Comparison of ENCODE assay signal across 1 cellular context in the genomic region with DNA sequence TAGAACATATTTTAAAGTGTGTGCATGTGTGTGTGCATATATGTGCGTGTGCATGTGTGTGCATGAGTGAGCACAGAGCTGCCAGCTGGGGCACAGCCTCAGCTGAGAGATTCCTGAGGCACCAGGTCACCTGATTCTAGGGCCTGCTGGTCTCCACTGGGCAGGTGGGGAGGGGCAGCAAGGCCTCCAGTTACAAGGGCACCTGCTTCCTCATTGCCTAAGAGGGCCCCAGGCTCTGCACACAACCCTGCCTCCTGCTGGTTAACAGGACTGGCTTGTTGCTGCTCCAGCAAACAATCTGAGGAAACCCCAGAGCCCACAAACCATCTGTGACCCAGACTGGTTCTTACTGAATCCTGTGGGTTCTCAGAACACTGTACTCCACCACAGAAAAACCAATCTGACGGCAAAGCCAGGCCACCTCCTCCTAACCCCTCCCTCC.
A peak's percentile ranks its signal among the peaks of the same experiment; 100 is the strongest.
TF ChIP-seq lines count a peak whose summit lies in the region.

No MANE protein-coding gene starts in this region.

TF ChIP-seq in HepG2, 621 proteins besides CTCF, POLR2A, EP300 and RAD21 (continued from another document and continues in another):
- TF ChIP-seq, protein P1, sequence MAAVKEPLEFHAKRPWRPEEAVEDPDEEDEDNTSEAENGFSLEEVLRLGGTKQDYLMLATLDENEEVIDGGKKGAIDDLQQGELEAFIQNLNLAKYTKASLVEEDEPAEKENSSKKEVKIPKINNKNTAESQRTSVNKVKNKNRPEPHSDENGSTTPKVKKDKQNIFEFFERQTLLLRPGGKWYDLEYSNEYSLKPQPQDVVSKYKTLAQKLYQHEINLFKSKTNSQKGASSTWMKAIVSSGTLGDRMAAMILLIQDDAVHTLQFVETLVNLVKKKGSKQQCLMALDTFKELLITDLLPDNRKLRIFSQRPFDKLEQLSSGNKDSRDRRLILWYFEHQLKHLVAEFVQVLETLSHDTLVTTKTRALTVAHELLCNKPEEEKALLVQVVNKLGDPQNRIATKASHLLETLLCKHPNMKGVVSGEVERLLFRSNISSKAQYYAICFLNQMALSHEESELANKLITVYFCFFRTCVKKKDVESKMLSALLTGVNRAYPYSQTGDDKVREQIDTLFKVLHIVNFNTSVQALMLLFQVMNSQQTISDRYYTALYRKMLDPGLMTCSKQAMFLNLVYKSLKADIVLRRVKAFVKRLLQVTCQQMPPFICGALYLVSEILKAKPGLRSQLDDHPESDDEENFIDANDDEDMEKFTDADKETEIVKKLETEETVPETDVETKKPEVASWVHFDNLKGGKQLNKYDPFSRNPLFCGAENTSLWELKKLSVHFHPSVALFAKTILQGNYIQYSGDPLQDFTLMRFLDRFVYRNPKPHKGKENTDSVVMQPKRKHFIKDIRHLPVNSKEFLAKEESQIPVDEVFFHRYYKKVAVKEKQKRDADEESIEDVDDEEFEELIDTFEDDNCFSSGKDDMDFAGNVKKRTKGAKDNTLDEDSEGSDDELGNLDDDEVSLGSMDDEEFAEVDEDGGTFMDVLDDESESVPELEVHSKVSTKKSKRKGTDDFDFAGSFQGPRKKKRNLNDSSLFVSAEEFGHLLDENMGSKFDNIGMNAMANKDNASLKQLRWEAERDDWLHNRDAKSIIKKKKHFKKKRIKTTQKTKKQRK (IDR thresholded peaks at IDR 0.05; ENCODE audit: low read length): no peak
- TF ChIP-seq HDAC6 (IDR thresholded peaks at IDR 0.05; ENCODE audit: low read depth, low read length) (no peak), PTBP1 (IDR thresholded peaks at IDR 0.05; ENCODE audit: low read depth, low read length, poor library complexity, severe bottlenecking) (no peak), ZNF337 (CRISPR knock-in tag; IDR thresholded peaks at IDR 0.05; ENCODE audit: borderline replicate concordance, low read depth) (no peak), RARG (CRISPR knock-in tag; IDR thresholded peaks at IDR 0.05; ENCODE audit: low read depth) (no peak), GATAD2A (CRISPR knock-in tag; IDR thresholded peaks at IDR 0.05) (peak; percentile 33; the same call in 1 of the 2 replicates), PAX8 (CRISPR knock-in tag; IDR thresholded peaks at IDR 0.05; ENCODE audit: borderline replicate concordance) (no peak), NFYC (CRISPR knock-in tag; IDR thresholded peaks at IDR 0.05) (no peak), ZNF296 (CRISPR knock-in tag; conservative IDR thresholded peaks at IDR 0.05) (no peak), ZNF235 (CRISPR knock-in tag; IDR thresholded peaks at IDR 0.05; ENCODE audit: borderline replicate concordance) (no peak), ZNF510 (CRISPR knock-in tag; IDR thresholded peaks at IDR 0.05; ENCODE audit: low read depth) (no peak), JDP2 (CRISPR knock-in tag; IDR thresholded peaks at IDR 0.05; ENCODE audit: borderline replicate concordance) (no peak), REPIN1 (CRISPR knock-in tag; IDR thresholded peaks at IDR 0.05; ENCODE audit: borderline replicate concordance, low read depth) (no peak), AGO1 (IDR thresholded peaks at IDR 0.05; ENCODE audit: low read depth, low read length, poor library complexity, severe bottlenecking) (no peak), ZNF563 (CRISPR knock-in tag; IDR thresholded peaks at IDR 0.05) (no peak), BHLHE40 (IDR thresholded peaks at IDR 0.05; ENCODE audit: low read length) (peak; percentile 35; the same call in 1 of the 2 replicates), SMAD1 (CRISPR knock-in tag; IDR thresholded peaks at IDR 0.05; ENCODE audit: borderline replicate concordance, low read depth) (no peak), MAZ (IDR thresholded peaks at IDR 0.05; ENCODE audit: borderline replicate concordance, low read depth, low read length) (0 out of 2 replicates have a peak, but pooled peaks have one; percentile 23), MAZ (CRISPR knock-in tag; IDR thresholded peaks at IDR 0.05; ENCODE audit: low read depth) (no peak), SAP130 (CRISPR knock-in tag; IDR thresholded peaks at IDR 0.05; ENCODE audit: low read depth) (0 out of 2 replicates have a peak, but pooled peaks have one; percentile 15), SNRNP70 (IDR thresholded peaks at IDR 0.05; ENCODE audit: low read depth, low read length) (no peak), RCOR2 (CRISPR knock-in tag; IDR thresholded peaks at IDR 0.05) (no peak), NFKB2 (CRISPR knock-in tag; IDR thresholded peaks at IDR 0.05; ENCODE audit: borderline replicate concordance) (no peak), ZNF234 (CRISPR knock-in tag; conservative IDR thresholded peaks at IDR 0.05) (no peak), ZNF816 (CRISPR knock-in tag; IDR thresholded peaks at IDR 0.05; ENCODE audit: borderline replicate concordance) (no peak), ZNF556 (CRISPR knock-in tag; IDR thresholded peaks at IDR 0.05; ENCODE audit: borderline replicate concordance) (no peak), U2AF1 (optimal IDR thresholded peaks at IDR 0.05; ENCODE audit: low read depth, low read length) (no peak), FOXO1 (CRISPR knock-in tag; IDR thresholded peaks at IDR 0.05) (no peak), DNMT3B (CRISPR knock-in tag; conservative IDR thresholded peaks at IDR 0.05) (no peak), ZNF484 (CRISPR knock-in tag; IDR thresholded peaks at IDR 0.05; ENCODE audit: borderline replicate concordance, low read depth) (no peak)
- TF ChIP-seq, protein P2, sequence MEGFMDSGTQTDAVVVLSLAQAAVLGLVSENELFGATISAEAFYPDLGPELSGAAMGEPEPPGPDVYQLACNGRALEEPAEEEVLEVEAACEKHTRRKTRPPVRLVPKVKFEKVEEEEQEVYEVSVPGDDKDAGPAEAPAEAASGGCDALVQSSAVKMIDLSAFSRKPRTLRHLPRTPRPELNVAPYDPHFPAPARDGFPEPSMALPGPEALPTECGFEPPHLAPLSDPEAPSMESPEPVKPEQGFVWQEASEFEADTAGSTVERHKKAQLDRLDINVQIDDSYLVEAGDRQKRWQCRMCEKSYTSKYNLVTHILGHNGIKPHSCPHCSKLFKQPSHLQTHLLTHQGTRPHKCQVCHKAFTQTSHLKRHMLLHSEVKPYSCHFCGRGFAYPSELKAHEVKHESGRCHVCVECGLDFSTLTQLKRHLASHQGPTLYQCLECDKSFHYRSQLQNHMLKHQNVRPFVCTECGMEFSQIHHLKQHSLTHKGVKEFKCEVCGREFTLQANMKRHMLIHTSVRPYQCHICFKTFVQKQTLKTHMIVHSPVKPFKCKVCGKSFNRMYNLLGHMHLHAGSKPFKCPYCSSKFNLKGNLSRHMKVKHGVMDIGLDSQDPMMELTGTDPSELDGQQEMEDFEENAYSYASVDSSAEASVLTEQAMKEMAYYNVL (CRISPR knock-in tag; IDR thresholded peaks at IDR 0.05; ENCODE audit: borderline replicate concordance): no peak
- TF ChIP-seq, protein P3, sequence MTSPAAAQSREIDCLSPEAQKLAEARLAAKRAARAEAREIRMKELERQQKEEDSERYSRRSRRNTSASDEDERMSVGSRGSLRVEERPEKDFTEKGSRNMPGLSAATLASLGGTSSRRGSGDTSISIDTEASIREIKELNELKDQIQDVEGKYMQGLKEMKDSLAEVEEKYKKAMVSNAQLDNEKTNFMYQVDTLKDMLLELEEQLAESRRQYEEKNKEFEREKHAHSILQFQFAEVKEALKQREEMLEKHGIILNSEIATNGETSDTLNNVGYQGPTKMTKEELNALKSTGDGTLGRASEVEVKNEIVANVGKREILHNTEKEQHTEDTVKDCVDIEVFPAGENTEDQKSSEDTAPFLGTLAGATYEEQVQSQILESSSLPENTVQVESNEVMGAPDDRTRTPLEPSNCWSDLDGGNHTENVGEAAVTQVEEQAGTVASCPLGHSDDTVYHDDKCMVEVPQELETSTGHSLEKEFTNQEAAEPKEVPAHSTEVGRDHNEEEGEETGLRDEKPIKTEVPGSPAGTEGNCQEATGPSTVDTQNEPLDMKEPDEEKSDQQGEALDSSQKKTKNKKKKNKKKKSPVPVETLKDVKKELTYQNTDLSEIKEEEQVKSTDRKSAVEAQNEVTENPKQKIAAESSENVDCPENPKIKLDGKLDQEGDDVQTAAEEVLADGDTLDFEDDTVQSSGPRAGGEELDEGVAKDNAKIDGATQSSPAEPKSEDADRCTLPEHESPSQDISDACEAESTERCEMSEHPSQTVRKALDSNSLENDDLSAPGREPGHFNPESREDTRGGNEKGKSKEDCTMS (CRISPR knock-in tag; conservative IDR thresholded peaks at IDR 0.05): no peak
- TF ChIP-seq, protein P4, sequence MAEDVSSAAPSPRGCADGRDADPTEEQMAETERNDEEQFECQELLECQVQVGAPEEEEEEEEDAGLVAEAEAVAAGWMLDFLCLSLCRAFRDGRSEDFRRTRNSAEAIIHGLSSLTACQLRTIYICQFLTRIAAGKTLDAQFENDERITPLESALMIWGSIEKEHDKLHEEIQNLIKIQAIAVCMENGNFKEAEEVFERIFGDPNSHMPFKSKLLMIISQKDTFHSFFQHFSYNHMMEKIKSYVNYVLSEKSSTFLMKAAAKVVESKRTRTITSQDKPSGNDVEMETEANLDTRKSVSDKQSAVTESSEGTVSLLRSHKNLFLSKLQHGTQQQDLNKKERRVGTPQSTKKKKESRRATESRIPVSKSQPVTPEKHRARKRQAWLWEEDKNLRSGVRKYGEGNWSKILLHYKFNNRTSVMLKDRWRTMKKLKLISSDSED (CRISPR knock-in tag; IDR thresholded peaks at IDR 0.05): no peak
- TF ChIP-seq, protein P5, sequence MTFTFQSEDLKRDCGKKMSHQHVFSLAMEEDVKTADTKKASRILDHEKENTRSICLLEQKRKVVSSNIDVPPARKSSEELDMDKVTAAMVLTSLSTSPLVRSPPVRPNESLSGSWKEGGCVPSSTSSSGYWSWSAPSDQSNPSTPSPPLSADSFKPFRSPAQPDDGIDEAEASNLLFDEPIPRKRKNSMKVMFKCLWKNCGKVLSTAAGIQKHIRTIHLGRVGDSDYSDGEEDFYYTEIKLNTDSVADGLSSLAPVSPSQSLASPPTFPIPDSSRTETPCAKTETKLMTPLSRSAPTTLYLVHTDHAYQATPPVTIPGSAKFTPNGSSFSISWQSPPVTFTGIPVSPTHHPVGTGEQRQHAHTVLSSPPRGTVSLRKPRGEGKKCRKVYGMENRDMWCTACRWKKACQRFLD (CRISPR knock-in tag; IDR thresholded peaks at IDR 0.05; ENCODE audit: borderline replicate concordance): no peak
- TF ChIP-seq, protein P6, sequence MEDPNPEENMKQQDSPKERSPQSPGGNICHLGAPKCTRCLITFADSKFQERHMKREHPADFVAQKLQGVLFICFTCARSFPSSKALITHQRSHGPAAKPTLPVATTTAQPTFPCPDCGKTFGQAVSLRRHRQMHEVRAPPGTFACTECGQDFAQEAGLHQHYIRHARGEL (CRISPR knock-in tag; IDR thresholded peaks at IDR 0.05): no peak
- TF ChIP-seq, protein P7, sequence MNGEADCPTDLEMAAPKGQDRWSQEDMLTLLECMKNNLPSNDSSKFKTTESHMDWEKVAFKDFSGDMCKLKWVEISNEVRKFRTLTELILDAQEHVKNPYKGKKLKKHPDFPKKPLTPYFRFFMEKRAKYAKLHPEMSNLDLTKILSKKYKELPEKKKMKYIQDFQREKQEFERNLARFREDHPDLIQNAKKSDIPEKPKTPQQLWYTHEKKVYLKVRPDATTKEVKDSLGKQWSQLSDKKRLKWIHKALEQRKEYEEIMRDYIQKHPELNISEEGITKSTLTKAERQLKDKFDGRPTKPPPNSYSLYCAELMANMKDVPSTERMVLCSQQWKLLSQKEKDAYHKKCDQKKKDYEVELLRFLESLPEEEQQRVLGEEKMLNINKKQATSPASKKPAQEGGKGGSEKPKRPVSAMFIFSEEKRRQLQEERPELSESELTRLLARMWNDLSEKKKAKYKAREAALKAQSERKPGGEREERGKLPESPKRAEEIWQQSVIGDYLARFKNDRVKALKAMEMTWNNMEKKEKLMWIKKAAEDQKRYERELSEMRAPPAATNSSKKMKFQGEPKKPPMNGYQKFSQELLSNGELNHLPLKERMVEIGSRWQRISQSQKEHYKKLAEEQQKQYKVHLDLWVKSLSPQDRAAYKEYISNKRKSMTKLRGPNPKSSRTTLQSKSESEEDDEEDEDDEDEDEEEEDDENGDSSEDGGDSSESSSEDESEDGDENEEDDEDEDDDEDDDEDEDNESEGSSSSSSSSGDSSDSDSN (CRISPR knock-in tag; IDR thresholded peaks at IDR 0.05): no peak
- TF ChIP-seq, protein P8, sequence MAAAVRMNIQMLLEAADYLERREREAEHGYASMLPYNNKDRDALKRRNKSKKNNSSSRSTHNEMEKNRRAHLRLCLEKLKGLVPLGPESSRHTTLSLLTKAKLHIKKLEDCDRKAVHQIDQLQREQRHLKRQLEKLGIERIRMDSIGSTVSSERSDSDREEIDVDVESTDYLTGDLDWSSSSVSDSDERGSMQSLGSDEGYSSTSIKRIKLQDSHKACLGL (CRISPR knock-in tag; IDR thresholded peaks at IDR 0.05): no peak
- TF ChIP-seq, protein P9, sequence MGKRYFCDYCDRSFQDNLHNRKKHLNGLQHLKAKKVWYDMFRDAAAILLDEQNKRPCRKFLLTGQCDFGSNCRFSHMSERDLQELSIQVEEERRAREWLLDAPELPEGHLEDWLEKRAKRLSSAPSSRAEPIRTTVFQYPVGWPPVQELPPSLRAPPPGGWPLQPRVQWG (CRISPR knock-in tag; IDR thresholded peaks at IDR 0.05; ENCODE audit: borderline replicate concordance, low read depth): no peak
- TF ChIP-seq, protein P10, sequence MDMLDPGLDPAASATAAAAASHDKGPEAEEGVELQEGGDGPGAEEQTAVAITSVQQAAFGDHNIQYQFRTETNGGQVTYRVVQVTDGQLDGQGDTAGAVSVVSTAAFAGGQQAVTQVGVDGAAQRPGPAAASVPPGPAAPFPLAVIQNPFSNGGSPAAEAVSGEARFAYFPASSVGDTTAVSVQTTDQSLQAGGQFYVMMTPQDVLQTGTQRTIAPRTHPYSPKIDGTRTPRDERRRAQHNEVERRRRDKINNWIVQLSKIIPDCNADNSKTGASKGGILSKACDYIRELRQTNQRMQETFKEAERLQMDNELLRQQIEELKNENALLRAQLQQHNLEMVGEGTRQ (IDR thresholded peaks at IDR 0.05; ENCODE audit: low read depth, low read length): no peak
- TF ChIP-seq, protein P10 (CRISPR knock-in tag; IDR thresholded peaks at IDR 0.05; ENCODE audit: borderline replicate concordance): no peak
- TF ChIP-seq, protein P11, sequence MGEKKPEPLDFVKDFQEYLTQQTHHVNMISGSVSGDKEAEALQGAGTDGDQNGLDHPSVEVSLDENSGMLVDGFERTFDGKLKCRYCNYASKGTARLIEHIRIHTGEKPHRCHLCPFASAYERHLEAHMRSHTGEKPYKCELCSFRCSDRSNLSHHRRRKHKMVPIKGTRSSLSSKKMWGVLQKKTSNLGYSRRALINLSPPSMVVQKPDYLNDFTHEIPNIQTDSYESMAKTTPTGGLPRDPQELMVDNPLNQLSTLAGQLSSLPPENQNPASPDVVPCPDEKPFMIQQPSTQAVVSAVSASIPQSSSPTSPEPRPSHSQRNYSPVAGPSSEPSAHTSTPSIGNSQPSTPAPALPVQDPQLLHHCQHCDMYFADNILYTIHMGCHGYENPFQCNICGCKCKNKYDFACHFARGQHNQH (CRISPR knock-in tag; IDR thresholded peaks at IDR 0.05): no peak
